ENCODE assay signal across 21 cellular contexts in the genomic region with DNA sequence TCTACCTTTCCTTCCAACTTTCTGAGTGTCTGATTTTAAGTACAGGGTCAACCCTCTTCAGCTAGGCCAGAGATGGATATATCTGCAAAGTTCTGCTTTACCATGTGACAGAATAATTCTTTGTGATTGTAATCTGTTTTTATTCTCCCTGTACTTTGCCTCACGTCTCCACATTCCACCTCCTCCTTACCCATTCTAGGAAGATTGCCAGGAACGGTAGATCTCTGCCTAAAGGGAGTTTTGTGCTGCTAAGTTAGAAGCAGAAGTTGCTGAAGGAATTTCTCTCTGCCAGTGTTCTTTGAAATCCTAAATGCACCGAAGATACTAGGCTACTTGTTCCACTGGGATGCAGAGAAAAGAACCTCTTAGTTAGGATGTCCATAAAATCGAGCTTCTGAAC. TPM values are rescaled to one million over a fixed set of nuclear protein-coding genes. Genes with fewer than 3 reads are reported as not detected.
DNase-seq lines count a peak whose midpoint lies in the region; ATAC-seq and TF ChIP-seq lines count a peak whose summit lies in the region.
"Had no signal": no experiment of that assay in that cellular context is flagged by ENCODE, and none has a peak within 500 bp of the region (broad histone marks: within the 10 kb centered on the region; RNA-seq: fewer than 3 reads in every experiment).

No MANE protein-coding gene starts in this region.

- H3K27me3 ChIP-seq in dorsolateral prefrontal cortex (no peaks in the 10 kb centered on the region), transverse colon (no peaks in the 10 kb centered on the region)
- H3K27me3 ChIP-seq: BE2C had no signal

- DNase-seq in EH (ENCODE audit: low read depth) = peak; percentile 1
- DNase-seq in astrocyte of the hippocampus (ENCODE audit: low read depth, low spot score) = peak; percentile 74
- DNase-seq in dorsolateral prefrontal cortex = no peak
- DNase-seq in osteocyte (ENCODE audit: extremely low spot score, unreplicated experiment) = no peak
- no peak for DNase-seq in activated CD4-positive, alpha-beta T cell treated with anti-CD3 and anti-CD28 coated beads, Interleukin-2, amount 10 ng/mL, durations not matched to agents 24 days and 14 days
- DNase-seq in transverse colon = no peak
- DNase-seq in T-cell = no peak
- DNase-seq: 8988T; BE2C; CD4-positive, alpha-beta T cell; DMS53; IMR-90; Kasumi-1; NCI-H1105 treated with DMSO at 0.1 percent for 48 hours; NCI-H187; NCI-H69; NK-92 treated with Interleukin-12 subunit alpha and Interleukin-12 subunit beta, amount 100 ng/mL, for 24 hours had no signal

- in situ Hi-C loops in transverse colon (cut with MboI; ENCODE audit: low pct_ligation_motif_present in 1 of 4, low pct_unique_long_range_greater_than_20kb in 1 of 4, low sequenced_read_pairs in 3 of 4) = no loop called here

- peaks cover 30% of the 10 kb centered on the region for H3K4me1 Mint-ChIP-seq in osteocyte (ENCODE audit: unreplicated experiment)
- H3K4me1 Mint-ChIP-seq in activated CD4-positive, alpha-beta T cell treated with anti-CD3 and anti-CD28 coated beads, Interleukin-2, amount 10 ng/mL, durations not matched to agents 24 days and 14 days = peaks cover 31% of the 10 kb centered on the region
- H3K4me1 Mint-ChIP-seq in T-cell = peaks cover 43 to 53% (median 43%) of the 10 kb centered on the region in 3 donors

- POLR2A ChIA-PET in T-cell (lab: Charles Lee) = no interaction called here

- H3K9me3 Mint-ChIP-seq in osteocyte (ENCODE audit: unreplicated experiment) = no peaks in the 10 kb centered on the region
- H3K9me3 Mint-ChIP-seq in activated CD4-positive, alpha-beta T cell treated with anti-CD3 and anti-CD28 coated beads, Interleukin-2, amount 10 ng/mL, durations not matched to agents 24 days and 14 days = no peaks in the 10 kb centered on the region
- no peaks in the 10 kb centered on the region for H3K9me3 Mint-ChIP-seq in T-cell
- H3K9me3 Mint-ChIP-seq: CD4-positive, alpha-beta T cell had no signal

- TF ChIP-seq EP300 in transverse colon (IDR thresholded peaks at IDR 0.05; ENCODE audit: low read depth) = no peak

- intact Hi-C loops in dorsolateral prefrontal cortex (cut with DNase I) = no loop called here
- intact Hi-C loops in activated CD4-positive, alpha-beta T cell treated with anti-CD3 and anti-CD28 coated beads, Interleukin-2, amount 10 ng/mL, durations not matched to agents 24 days and 14 days (cut with micrococcal nuclease) = no loop called here
- intact Hi-C loops in transverse colon (cut with DNase I; ENCODE audit: low total_unique reads) = no loop called here

- no peaks in the 10 kb centered on the region for H3K4me1 ChIP-seq in transverse colon
- H3K4me1 ChIP-seq: HAP-1 had no signal

- H3K36me3 Mint-ChIP-seq in osteocyte (ENCODE audit: unreplicated experiment) (no peaks in the 10 kb centered on the region), T-cell (no peaks in the 10 kb centered on the region)
- H3K36me3 Mint-ChIP-seq in activated CD4-positive, alpha-beta T cell treated with anti-CD3 and anti-CD28 coated beads, Interleukin-2, amount 10 ng/mL, durations not matched to agents 24 days and 14 days (ENCODE audit: low read depth) = no peaks in the 10 kb centered on the region

- peak overlapping the region in 49 of 59 donors; percentile 1 to 89 (median 60) for H3K27ac ChIP-seq in dorsolateral prefrontal cortex
- H3K27ac ChIP-seq in transverse colon = no peak overlapping the region
- H3K27ac ChIP-seq: RWPE1 had no signal

- H3K36me3 ChIP-seq in transverse colon = no peaks in the 10 kb centered on the region
- H3K36me3 ChIP-seq: BE2C, HAP-1 had no signal

- ATAC-seq in HG03045 (IDR thresholded peaks at IDR 0.05; ENCODE audit: unreplicated experiment) (no peak), T-cell (replicated peaks in 1 of 4) (no peak)

- WGBS in transverse colon (ENCODE audit: low coverage in 1 of 2), 2 donors = 38% methylated on average over 4 of the region's 4 CpGs

- TF ChIP-seq POLR2A in transverse colon (IDR thresholded peaks at IDR 0.05) = no peak

- no peaks in the 10 kb centered on the region for H3K27me3 Mint-ChIP-seq in osteocyte (ENCODE audit: unreplicated experiment)
- peaks cover 28% of the 10 kb centered on the region for H3K27me3 Mint-ChIP-seq in activated CD4-positive, alpha-beta T cell treated with anti-CD3 and anti-CD28 coated beads, Interleukin-2, amount 10 ng/mL, durations not matched to agents 24 days and 14 days
- H3K27me3 Mint-ChIP-seq in T-cell = peaks cover 0 to 2% of the 10 kb centered on the region in 2 donors
- H3K27me3 Mint-ChIP-seq: CD4-positive, alpha-beta T cell had no signal

- CTCF ChIA-PET in T-cell (lab: Charles Lee) = no interaction called here

- no peaks in the 10 kb centered on the region for H3K9me3 ChIP-seq in transverse colon
- H3K9me3 ChIP-seq: BE2C, HAP-1 had no signal

- H3K4me3 ChIP-seq in dorsolateral prefrontal cortex (no peak overlapping the region), transverse colon (no peak overlapping the region)
- H3K4me3 ChIP-seq: HAP-1 had no signal

- H3K4me3 Mint-ChIP-seq in osteocyte (ENCODE audit: unreplicated experiment) (no peak overlapping the region), T-cell (no peak overlapping the region)
- no peak overlapping the region for H3K4me3 Mint-ChIP-seq in activated CD4-positive, alpha-beta T cell treated with anti-CD3 and anti-CD28 coated beads, Interleukin-2, amount 10 ng/mL, durations not matched to agents 24 days and 14 days
- H3K4me3 Mint-ChIP-seq: CD4-positive, alpha-beta T cell had no signal

- TF ChIP-seq CTCF in dorsolateral prefrontal cortex (IDR thresholded peaks at IDR 0.05 in 54 of 56, conservative IDR thresholded peaks at IDR 0.05 in 2 of 56; ENCODE audit: low read depth in 1 of 56, partially characterized antibody in 56 of 56) = no peak
- no peak for TF ChIP-seq CTCF in osteocyte (IDR thresholded peaks at IDR 0.05)
- no peak for TF ChIP-seq CTCF in transverse colon (IDR thresholded peaks at IDR 0.05)

- H3K27ac Mint-ChIP-seq in osteocyte (ENCODE audit: unreplicated experiment) = peak overlapping the region; percentile 16
- H3K27ac Mint-ChIP-seq in activated CD4-positive, alpha-beta T cell treated with anti-CD3 and anti-CD28 coated beads, Interleukin-2, amount 10 ng/mL, durations not matched to agents 24 days and 14 days = no peak overlapping the region
- H3K27ac Mint-ChIP-seq in T-cell = no peak overlapping the region
- H3K27ac Mint-ChIP-seq: CD4-positive, alpha-beta T cell had no signal

RNA-seq across cellular contexts. Expression of a gene that starts 20.7 kb away (rescaled TPM):
- total RNA-seq in dorsolateral prefrontal cortex (10 to 100 TPM; 11.4 to 62.1 (median 20.1) TPM), osteocyte (0.26 and 0.35 TPM in 2 replicates), transverse colon (under 1 TPM in 2 of 4 donors, not detected in 2; 0.55 to 0.64 TPM), T-cell (under 1 TPM in 1 of 5 donors, not detected in 4; 0.18 TPM)
- not detected in 2 replicates for total RNA-seq in activated CD4-positive, alpha-beta T cell treated with anti-CD3 and anti-CD28 coated beads, Interleukin-2, amount 10 ng/mL, durations not matched to agents 24 days and 14 days
- total RNA-seq: HT1080, IMR-90 had no signal

Comparison
In these comparisons a context has a peak if more than half of its experiments do, and no peak if none do; other contexts are left out.
1. DNase-seq: peak in EH (single experiment) and astrocyte of the hippocampus (single experiment); none in dorsolateral prefrontal cortex (0 of 10), osteocyte (single experiment), activated CD4-positive, alpha-beta T cell treated with anti-CD3 and anti-CD28 coated beads, Interleukin-2, amount 10 ng/mL, durations not matched to agents 24 days and 14 days (single experiment), transverse colon (single experiment) and T-cell (0 of 34).
2. H3K27ac ChIP-seq: peak in dorsolateral prefrontal cortex (49 of 59); none in transverse colon (0 of 4).